In the genomic region with DNA sequence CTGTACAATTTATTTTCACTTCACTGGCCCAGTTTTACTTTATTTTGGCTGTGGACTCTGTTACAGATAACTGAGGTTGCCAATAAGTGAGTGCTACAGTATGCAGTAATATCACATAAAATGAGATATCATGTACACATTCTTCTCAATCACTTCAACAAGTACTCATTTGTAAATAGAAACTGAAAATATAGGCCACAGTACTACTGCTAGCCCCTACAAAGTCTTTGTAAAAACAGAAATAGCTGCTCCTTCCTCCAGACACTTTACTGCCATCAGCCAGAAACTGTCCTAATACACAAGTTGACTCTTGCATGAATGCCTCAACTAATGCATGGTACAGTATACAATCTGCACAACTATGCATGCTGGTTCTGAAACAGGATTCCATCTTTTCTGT, we compare ENCODE assay signal across 16 cellular contexts. TPM values are rescaled to one million over a fixed set of nuclear protein-coding genes. Genes with fewer than 3 reads are reported as not detected.
DNase-seq lines count a peak whose midpoint lies in the region; ATAC-seq and TF ChIP-seq lines count a peak whose summit lies in the region.
"Had no signal": no experiment of that assay in that cellular context is flagged by ENCODE, and none has a peak within 500 bp of the region (broad histone marks: within the 10 kb centered on the region; RNA-seq: fewer than 3 reads in every experiment).

No MANE protein-coding gene starts in this region.

- no peak overlapping the region for H2AFZ ChIP-seq in H9 (ENCODE audit: low read length)

- H2BK120ac ChIP-seq in H9 (ENCODE audit: low read depth, low read length, poor library complexity, severe bottlenecking) = no peak overlapping the region

- no peak overlapping the region for H2BK12ac ChIP-seq in H9 (ENCODE audit: insufficient read length, low read depth, low read length)

- H3K9me3 ChIP-seq in H9 (ENCODE audit: control insufficient read depth, low read depth, low read length) = no peaks in the 10 kb centered on the region
- H3K9me3 ChIP-seq in suprapubic skin = no peaks in the 10 kb centered on the region

- H4K91ac ChIP-seq in H9 (ENCODE audit: insufficient read length, low read depth, low read length) = no peak overlapping the region

- POLR2A ChIA-PET in activated CD4-positive, alpha-beta T cell treated with anti-CD3 and anti-CD28 coated beads for 36 hours (lab: Charles Lee) = no interaction called here

- intact Hi-C loops in activated CD4-positive, alpha-beta T cell treated with anti-CD3 and anti-CD28 coated beads for 36 hours (cut with DNase I, micrococcal nuclease) = no loop called here

- no peak overlapping the region for H3T11ph ChIP-seq in H9 (ENCODE audit: low read length)

- no peak for TF ChIP-seq EP300 in suprapubic skin (IDR thresholded peaks at IDR 0.05)

- H2AK5ac ChIP-seq in H9 (ENCODE audit: insufficient read length, low read length) = no peak overlapping the region

- no peak overlapping the region for H3K4me3 ChIP-seq in suprapubic skin
- H3K4me3 ChIP-seq: SK-N-MC had no signal

- no peaks in the 10 kb centered on the region for H3K23me2 ChIP-seq in H9 (ENCODE audit: insufficient read length, low read depth, low read length, poor library complexity, severe bottlenecking)

- H3K27ac Mint-ChIP-seq in activated CD4-positive, alpha-beta T cell treated with anti-CD3 and anti-CD28 coated beads for 36 hours = no peak overlapping the region
- H3K27ac Mint-ChIP-seq in central memory CD8-positive, alpha-beta T cell (ENCODE audit: low read depth) = peak overlapping the region; percentile 25
- H3K27ac Mint-ChIP-seq in H9 = no peak overlapping the region
- H3K27ac Mint-ChIP-seq: activated CD4-positive, alpha-beta T cell treated with anti-CD3 and anti-CD28 coated beads, Interleukin-2, amount 10 ng/mL, durations not matched to agents 24 days and 14 days; activated naive CD4-positive, alpha-beta T cell treated with anti-CD3 and anti-CD28 coated beads for 36 hours had no signal

- no peak overlapping the region for H3K4ac ChIP-seq in H9 (ENCODE audit: low read depth, low read length)

- no peak overlapping the region for H3K9ac ChIP-seq in H9 (ENCODE audit: extremely low read depth, insufficient read length, low read length)

- H2BK15ac ChIP-seq in H9 (ENCODE audit: low read depth, low read length) = no peak overlapping the region

- H4K20me1 ChIP-seq in H9 (ENCODE audit: control insufficient read depth, insufficient read depth, insufficient read length) = no peaks in the 10 kb centered on the region

- CTCF ChIA-PET in activated CD4-positive, alpha-beta T cell treated with anti-CD3 and anti-CD28 coated beads for 36 hours (lab: Charles Lee) = interaction anchor here (0.8 to 0.9 kb wide), 2 partner anchors 9 to 552 kb away, joined by 3 to 4 read pairs; a partner anchor contains a TSS

- H3K36me3 ChIP-seq in suprapubic skin = peaks cover 17% of the 10 kb centered on the region

- H3K27ac ChIP-seq in H9 (ENCODE audit: insufficient read length, low read depth, low read length) = no peak overlapping the region
- H3K27ac ChIP-seq in suprapubic skin = no peak overlapping the region
- H3K27ac ChIP-seq: SK-N-MC had no signal

- H3K27me3 ChIP-seq in H9 (ENCODE audit: insufficient read depth, low read length) (no peaks in the 10 kb centered on the region), suprapubic skin (no peaks in the 10 kb centered on the region)

- H3K14ac ChIP-seq in H9 (ENCODE audit: insufficient read depth, low read length) = no peak overlapping the region

- peak; percentile 51 for ATAC-seq in activated CD4-positive, alpha-beta T cell treated with anti-CD3 and anti-CD28 coated beads for 36 hours
- ATAC-seq in GM21447 (IDR thresholded peaks at IDR 0.05; ENCODE audit: unreplicated experiment) = peak; percentile 51
- peak; percentile 40 for ATAC-seq in HG03196 (IDR thresholded peaks at IDR 0.05; ENCODE audit: unreplicated experiment)
- ATAC-seq in central memory CD8-positive, alpha-beta T cell (replicated peaks; ENCODE audit: extremely low read depth, poor library complexity, severe bottlenecking) = no peak

- no peak overlapping the region for H4K5ac ChIP-seq in H9 (ENCODE audit: insufficient read length, low read depth, low read length)

- no peak overlapping the region for H3K18ac ChIP-seq in H9 (ENCODE audit: insufficient read length, low read depth, low read length)

- H3K36me3 Mint-ChIP-seq in activated CD4-positive, alpha-beta T cell treated with anti-CD3 and anti-CD28 coated beads for 36 hours (ENCODE audit: low read depth) = peaks cover 27% of the 10 kb centered on the region
- H3K36me3 Mint-ChIP-seq in central memory CD8-positive, alpha-beta T cell (ENCODE audit: insufficient read depth) = peaks cover 6% of the 10 kb centered on the region
- peaks cover 0 to 8% (median 2%) of the 10 kb centered on the region in 3 experiments; a peak in 1 of 7 replicates for H3K36me3 Mint-ChIP-seq in H9 (ENCODE audit: insufficient read depth in 1 of 3, low read depth in 3 of 3)

- peaks cover 38% of the 10 kb centered on the region for H3K4me1 Mint-ChIP-seq in activated CD4-positive, alpha-beta T cell treated with anti-CD3 and anti-CD28 coated beads for 36 hours
- H3K4me1 Mint-ChIP-seq in central memory CD8-positive, alpha-beta T cell = peaks cover 53% of the 10 kb centered on the region
- peaks cover 15 to 19% of the 10 kb centered on the region in 2 experiments for H3K4me1 Mint-ChIP-seq in H9

- no peaks in the 10 kb centered on the region for H3K27me3 Mint-ChIP-seq in activated CD4-positive, alpha-beta T cell treated with anti-CD3 and anti-CD28 coated beads for 36 hours
- H3K27me3 Mint-ChIP-seq in central memory CD8-positive, alpha-beta T cell = no peaks in the 10 kb centered on the region
- H3K27me3 Mint-ChIP-seq in H9 (ENCODE audit: low read depth) = no peaks in the 10 kb centered on the region
- H3K27me3 Mint-ChIP-seq: activated CD4-positive, alpha-beta T cell treated with anti-CD3 and anti-CD28 coated beads, Interleukin-2, amount 10 ng/mL, durations not matched to agents 24 days and 14 days had no signal

- no peak overlapping the region for H3K23ac ChIP-seq in H9 (ENCODE audit: insufficient read length, low read depth, low read length)

- no peak overlapping the region for H3K4me3 Mint-ChIP-seq in activated CD4-positive, alpha-beta T cell treated with anti-CD3 and anti-CD28 coated beads for 36 hours
- no peak overlapping the region for H3K4me3 Mint-ChIP-seq in central memory CD8-positive, alpha-beta T cell
- H3K4me3 Mint-ChIP-seq in H9 = no peak overlapping the region
- H3K4me3 Mint-ChIP-seq: activated CD4-positive, alpha-beta T cell treated with anti-CD3 and anti-CD28 coated beads, Interleukin-2, amount 10 ng/mL, durations not matched to agents 24 days and 14 days; activated naive CD4-positive, alpha-beta T cell treated with anti-CD3 and anti-CD28 coated beads for 36 hours had no signal

- no peak for TF ChIP-seq POLR2A in suprapubic skin (IDR thresholded peaks at IDR 0.05)

- no peak overlapping the region for H2BK5ac ChIP-seq in H9 (ENCODE audit: insufficient read length, low read length)

- H3K4me1 ChIP-seq in H9 (ENCODE audit: insufficient read depth, low read length) (peaks cover 5% of the 10 kb centered on the region; the same call in 1 of the 2 replicates), suprapubic skin (no peaks in the 10 kb centered on the region)

- H3K9me3 Mint-ChIP-seq in activated CD4-positive, alpha-beta T cell treated with anti-CD3 and anti-CD28 coated beads for 36 hours (ENCODE audit: low read depth) = peaks cover 3% of the 10 kb centered on the region
- no peaks in the 10 kb centered on the region for H3K9me3 Mint-ChIP-seq in central memory CD8-positive, alpha-beta T cell
- no peaks in the 10 kb centered on the region; a peak in 1 of 5 replicates for H3K9me3 Mint-ChIP-seq in H9
- H3K9me3 Mint-ChIP-seq: activated CD4-positive, alpha-beta T cell treated with anti-CD3 and anti-CD28 coated beads, Interleukin-2, amount 10 ng/mL, durations not matched to agents 24 days and 14 days had no signal

- DNase-seq in activated CD4-positive, alpha-beta T cell treated with anti-CD3 and anti-CD28 coated beads for 36 hours = no peak
- DNase-seq in activated CD4-positive, alpha-beta T cell treated with anti-CD3 and anti-CD28 coated beads for 4 hours = no peak
- no peak for DNase-seq in central memory CD8-positive, alpha-beta T cell (ENCODE audit: low spot score in 2 of 2)
- DNase-seq in H9 (no peak), suprapubic skin (ENCODE audit: low spot score in 2 of 2) (no peak)
- no peak for DNase-seq in activated CD4-positive, alpha-beta T cell treated with anti-CD3 and anti-CD28 coated beads, Interleukin-2, amount 50 U/mL, for 4 hours
- DNase-seq: 8988T; activated CD4-positive, alpha-beta T cell treated with anti-CD3 and anti-CD28 coated beads, Interleukin-2, amount 10 ng/mL, durations not matched to agents 24 days and 14 days; activated naive CD4-positive, alpha-beta T cell treated with anti-CD3 and anti-CD28 coated beads for 36 hours; NCI-H1417; NCI-H774; stimulated activated CD4-positive, alpha-beta T cell treated with anti-CD3 and anti-CD28 coated beads, Interleukin-4, amount 100 ng/mL, for 24 hours; substantia nigra had no signal

- TF ChIP-seq CTCF in H9 (conservative IDR thresholded peaks at IDR 0.05) (no peak), suprapubic skin (IDR thresholded peaks at IDR 0.05) (no peak)

- H3K4me2 ChIP-seq in H9 (ENCODE audit: insufficient read depth, insufficient read length, low read length) = no peak overlapping the region

- no peak overlapping the region for H2BK20ac ChIP-seq in H9 (ENCODE audit: low read depth, low read length, poor library complexity, severe bottlenecking)

- H3K56ac ChIP-seq in H9 (ENCODE audit: insufficient read length, low read depth, low read length) = no peak overlapping the region

- H4K8ac ChIP-seq in H9 (replicated peaks; ENCODE audit: insufficient read length, low read depth, low read length) = no peak overlapping the region

- H3K79me1 ChIP-seq in H9 (ENCODE audit: insufficient read depth, low read depth, low read length, poor library complexity, severe bottlenecking) = peaks cover 2% of the 10 kb centered on the region

- no peaks in the 10 kb centered on the region for H3K79me2 ChIP-seq in H9 (ENCODE audit: insufficient read depth, low read length)

RNA-seq across cellular contexts. Expression of a gene that starts 9.2 kb away (rescaled TPM):
- total RNA-seq in activated CD4-positive, alpha-beta T cell treated with anti-CD3 and anti-CD28 coated beads for 36 hours = 10 to 100 TPM; 18.4 to 23.4 TPM
- total RNA-seq in H9 (2021) (12.9 and 13.2 TPM in 2 replicates), suprapubic skin (10 to 100 TPM; 12.7 to 17.1 (median 16.4) TPM)
